Comparison of ENCODE assay signal across 32 cellular contexts in genomic region chr9:79482078-79482477, GRCh38.
"Had no signal": no experiment of that assay in that cellular context is flagged by ENCODE, and none has a peak within 500 bp of the region (broad histone marks: within the 10 kb centered on the region; RNA-seq: fewer than 3 reads in every experiment).

No MANE protein-coding gene starts in this region.

- ATAC-seq: activated T-cell treated with anti-CD3 and anti-CD28 coated beads, Interleukin-2, amount 50 U/mL, for 72 hours; gastrocnemius medialis; mucosa of descending colon; right lobe of liver; T-helper 17 cell; upper lobe of right lung; WTC11 had no signal

- H3K9me3 Mint-ChIP-seq: activated T-cell treated with anti-CD3 and anti-CD28 coated beads, Interleukin-2, amount 50 U/mL, for 72 hours; nephron; WTC11 had no signal

- H3K27me3 Mint-ChIP-seq: activated naive CD8-positive, alpha-beta T cell; T-helper 17 cell had no signal

- H3K27ac Mint-ChIP-seq: activated naive CD8-positive, alpha-beta T cell; activated T-cell treated with anti-CD3 and anti-CD28 coated beads, Interleukin-2, amount 50 U/mL, for 72 hours; brain; nephron; progenitor cell of endocrine pancreas; T-helper 17 cell; WTC11 had no signal

- H3K27ac ChIP-seq: adrenal gland, epithelial cell of prostate, gastrocnemius medialis, left ventricle myocardium inferior, ovary, right lobe of liver, skin epidermis, suprapubic skin, tibial artery, upper lobe of right lung had no signal

- H3K36me3 Mint-ChIP-seq: activated naive CD8-positive, alpha-beta T cell; brain; WTC11 had no signal

- H3K9me3 ChIP-seq: adrenal gland, esophagus squamous epithelium, gastrocnemius medialis, left ventricle myocardium inferior, mucosa of descending colon, ovary, right lobe of liver, suprapubic skin, tibial artery, upper lobe of right lung had no signal

- H3K4me1 Mint-ChIP-seq: brain, T-helper 17 cell had no signal

- H3K27me3 ChIP-seq: adrenal gland, esophagus squamous epithelium, gastrocnemius medialis, ovary, right lobe of liver, suprapubic skin, tibial artery, upper lobe of right lung had no signal

- DNase-seq: activated naive CD4-positive, alpha-beta T cell; activated T-cell treated with anti-CD3 and anti-CD28 coated beads for 4 hours; activated T-cell treated with anti-CD3 and anti-CD28 coated beads, Interleukin-2, amount 50 U/mL, for 72 hours; adrenal gland; aorta; caudate nucleus; dermis blood vessel endothelial cell; effector CD8-positive, alpha-beta T cell; esophagus squamous epithelium; gastrocnemius medialis; glutamatergic neuron; islet precursor cell; left ventricle myocardium inferior; mucosa of descending colon; ovary; right lobe of liver; stimulated activated CD4-positive, alpha-beta T cell treated with anti-CD3 and anti-CD28 coated beads, Interleukin-1b, Interleukin-23, amount 100 ng/mL, for 48 hours; stimulated activated naive CD4-positive, alpha-beta T cell; T-helper 17 cell; T1000; tibial artery; upper lobe of right lung had no signal

- FAIRE-seq: endometrium had no signal

- H3K4me1 ChIP-seq: adrenal gland, gastrocnemius medialis, left ventricle myocardium inferior, right lobe of liver, tibial artery, upper lobe of right lung had no signal

- H3K4me3 ChIP-seq: adrenal gland, esophagus squamous epithelium, gastrocnemius medialis, left ventricle myocardium inferior, lung, mucosa of descending colon, ovary, right lobe of liver, skin epidermis, suprapubic skin, tibial artery, upper lobe of right lung had no signal

- H3K4me3 Mint-ChIP-seq: activated naive CD8-positive, alpha-beta T cell; activated T-cell treated with anti-CD3 and anti-CD28 coated beads, Interleukin-2, amount 50 U/mL, for 72 hours; brain; nephron; T-helper 17 cell; WTC11 had no signal

- H3K36me3 ChIP-seq: adrenal gland, esophagus squamous epithelium, gastrocnemius medialis, left ventricle myocardium inferior, ovary, right lobe of liver, suprapubic skin, tibial artery, upper lobe of right lung had no signal
